14 cellular contexts compared by ENCODE assay signal in the genomic region with DNA sequence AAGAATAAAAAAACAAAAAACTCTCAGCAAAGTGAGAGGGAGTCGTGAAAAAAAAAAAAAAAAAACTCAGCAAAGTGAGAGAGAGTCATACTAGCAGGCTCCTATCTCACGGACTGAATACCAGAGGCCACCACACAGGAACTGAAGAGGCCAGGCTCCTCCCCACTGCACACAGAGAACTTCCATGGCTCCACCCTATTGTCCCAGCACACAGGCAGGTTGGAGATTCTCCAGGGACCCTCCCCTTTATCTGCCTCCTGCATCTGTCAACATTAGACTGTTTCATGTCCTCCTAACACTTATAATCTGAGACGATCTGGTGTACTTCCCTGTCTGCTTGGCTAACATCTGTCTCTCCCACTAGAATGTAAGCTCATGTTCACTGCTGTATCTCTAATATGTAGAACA. TPM values are rescaled to one million over a fixed set of nuclear protein-coding genes. Genes with fewer than 3 reads are reported as not detected.
DNase-seq lines count a peak whose midpoint lies in the region; ATAC-seq and TF ChIP-seq lines count a peak whose summit lies in the region.
"Had no signal": no experiment of that assay in that cellular context is flagged by ENCODE, and none has a peak within 500 bp of the region (broad histone marks: within the 10 kb centered on the region; RNA-seq: fewer than 3 reads in every experiment).

No MANE protein-coding gene starts in this region.

- TF ChIP-seq CTCF in AG10803 (conservative IDR thresholded peaks at IDR 0.05; ENCODE audit: low read length) (no peak), LNCaP clone FGC (IDR thresholded peaks at IDR 0.05; ENCODE audit: control insufficient read depth, extremely low read depth, insufficient read depth) (no peak), omental fat pad (IDR thresholded peaks at IDR 0.05) (no peak)

- no peak overlapping the region for H3K4me3 Mint-ChIP-seq in T-helper 2 cell treated with Interferon-gamma antibody and Interleukin-4, amounts not matched to agents 5 μg/mL and 100 μg/mL, for 36 hours
- H3K4me3 Mint-ChIP-seq: B cell had no signal

- DNase-seq in AG10803 (ENCODE audit: low read depth) (peak; percentile 74), LNCaP clone FGC (ENCODE audit: low read depth) (peak; percentile 76), astrocyte of the hippocampus (ENCODE audit: low read depth, low spot score) (peak; percentile 27), iris pigment epithelial cell (ENCODE audit: low read depth) (peak; percentile 60), iPS-NIHi11 (ENCODE audit: low spot score) (no peak), omental fat pad (ENCODE audit: low spot score) (no peak)
- no peak for DNase-seq in T-helper 2 cell treated with Interferon-gamma antibody and Interleukin-4, amounts not matched to agents 5 μg/mL and 100 μg/mL, for 36 hours (ENCODE audit: low spot score)
- DNase-seq: activated CD4-positive, alpha-beta T cell treated with anti-CD3 and anti-CD28 coated beads, Interleukin-2, amount 50 U/mL, for 4 hours; Kasumi-1; NCI-H446; tibial artery had no signal

- H3K27me3 Mint-ChIP-seq in T-helper 2 cell treated with Interferon-gamma antibody and Interleukin-4, amounts not matched to agents 5 μg/mL and 100 μg/mL, for 36 hours (ENCODE audit: low read depth) = no peaks in the 10 kb centered on the region
- H3K27me3 Mint-ChIP-seq: B cell had no signal

- no peak overlapping the region for H3K27ac Mint-ChIP-seq in T-helper 2 cell treated with Interferon-gamma antibody and Interleukin-4, amounts not matched to agents 5 μg/mL and 100 μg/mL, for 36 hours
- H3K27ac Mint-ChIP-seq: B cell had no signal

- H3K36me3 Mint-ChIP-seq in T-helper 2 cell treated with Interferon-gamma antibody and Interleukin-4, amounts not matched to agents 5 μg/mL and 100 μg/mL, for 36 hours (ENCODE audit: low read depth) = no peaks in the 10 kb centered on the region

- H3K4me3 ChIP-seq in AG10803 (ENCODE audit: low read length) = no peak overlapping the region
- H3K4me3 ChIP-seq in LNCaP clone FGC (ENCODE audit: low read depth, low read length) = no peak overlapping the region
- H3K4me3 ChIP-seq: coronary artery, tibial artery had no signal

- no peaks in the 10 kb centered on the region for H3K9me3 Mint-ChIP-seq in T-helper 2 cell treated with Interferon-gamma antibody and Interleukin-4, amounts not matched to agents 5 μg/mL and 100 μg/mL, for 36 hours

- ATAC-seq in HG02885 (IDR thresholded peaks at IDR 0.05; ENCODE audit: poor library complexity, unreplicated experiment) = no peak
- ATAC-seq in omental fat pad (ENCODE audit: low FRiP score) = no peak

- no peaks in the 10 kb centered on the region for H3K4me1 Mint-ChIP-seq in T-helper 2 cell treated with Interferon-gamma antibody and Interleukin-4, amounts not matched to agents 5 μg/mL and 100 μg/mL, for 36 hours (ENCODE audit: low read depth)
- H3K4me1 Mint-ChIP-seq: B cell had no signal

RNA-seq across cellular contexts. Expression of gene FARP1, which starts 37.0 kb away (rescaled TPM):
- 10 to 100 TPM; 13.7 to 38.9 (median 30.2) TPM for total RNA-seq in omental fat pad

Comparison
In these comparisons a context has a peak if more than half of its experiments do, and no peak if none do; other contexts are left out.
1. DNase-seq: peak in AG10803 (single experiment), LNCaP clone FGC (single experiment), astrocyte of the hippocampus (single experiment) and iris pigment epithelial cell (single experiment); none in iPS-NIHi11 (single experiment), omental fat pad (single experiment) and T-helper 2 cell treated with Interferon-gamma antibody and Interleukin-4, amounts not matched to agents 5 μg/mL and 100 μg/mL, for 36 hours (single experiment).